7 cellular contexts compared by ENCODE assay signal in genomic region chr22:26380072-26380471, GRCh38.
"Had no signal": no experiment of that assay in that cellular context is flagged by ENCODE, and none has a peak within 500 bp of the region (broad histone marks: within the 10 kb centered on the region; RNA-seq: fewer than 3 reads in every experiment).

No MANE protein-coding gene starts in this region.

- FAIRE-seq: G401.6, GM12891, GM12892, GM18507, GM19239 had no signal

- DNase-seq: GDM1, GF-D8 had no signal
